Comparison of ENCODE assay signal across 1 cellular context in genomic region chr1:16374266-16374665, GRCh38.
A peak's percentile ranks its signal among the peaks of the same experiment; 100 is the strongest.
TF ChIP-seq lines count a peak whose summit lies in the region.

No MANE protein-coding gene starts in this region.

TF ChIP-seq in GM12878, 131 proteins besides CTCF, POLR2A, EP300 and RAD21:
- TF ChIP-seq POLR2AphosphoS5 (IDR thresholded peaks at IDR 0.05; ENCODE audit: low read length) (peak; percentile 39; the same call in 1 of the 2 replicates), SMAD1 (IDR thresholded peaks at IDR 0.05; ENCODE audit: low read depth, partially characterized antibody) (no peak)
